In the genomic region with DNA sequence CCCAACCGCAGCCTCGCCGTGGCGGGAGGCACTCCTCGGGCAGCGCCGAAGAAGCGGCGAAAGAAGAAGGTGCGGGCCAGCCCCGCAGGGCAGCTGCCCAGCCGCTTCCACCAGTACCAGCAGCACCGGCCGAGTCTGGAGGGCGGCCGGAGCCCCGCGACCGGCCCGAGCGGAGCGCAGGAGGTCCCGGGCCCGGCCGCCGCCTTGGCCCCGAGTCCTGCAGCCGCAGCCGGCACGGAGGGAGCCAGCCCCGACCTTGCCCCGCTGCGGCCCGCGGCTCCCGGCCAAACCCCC, we compare ENCODE assay signal across 8 cellular contexts. TPM values are rescaled to one million over a fixed set of nuclear protein-coding genes. Genes with fewer than 3 reads are reported as not detected.
DNase-seq lines count a peak whose midpoint lies in the region; ATAC-seq and TF ChIP-seq lines count a peak whose summit lies in the region.

No MANE protein-coding gene starts in this region.

- RAD21 ChIA-PET in HCT116 (lab: Charles Lee; ENCODE audit: low non-redundant PET in 1 of 2, low total read pairs in 2 of 2, uncharacterized antibody in 2 of 2, unreplicated experiment in 2 of 2), result no interaction called here

- H3K27ac ChIP-seq in DOHH2 (ENCODE audit: low read depth, low read length) (peak overlapping the region; percentile 77), HCT116 (ENCODE audit: low read depth, low read length) (peak overlapping the region; percentile 96), epithelial cell of prostate (peak overlapping the region; percentile 91), osteoblast (ENCODE audit: low read depth, low read length) (peak overlapping the region; percentile 96)

- peaks cover 26% of the 10 kb centered on the region; the same call in 1 of the 2 replicates for H4K20me1 ChIP-seq in DOHH2 (ENCODE audit: control insufficient read depth, insufficient read depth, low read depth, low read length)
- no peaks in the 10 kb centered on the region for H4K20me1 ChIP-seq in HCT116 (ENCODE audit: insufficient read depth)
- H4K20me1 ChIP-seq in osteoblast (ENCODE audit: insufficient read depth, low read length), result peaks cover 29% of the 10 kb centered on the region

- TF ChIP-seq POLR2A in HCT116 (IDR thresholded peaks at IDR 0.05; ENCODE audit: borderline replicate concordance, extremely low read depth, insufficient read depth, insufficient read length), result no peak

- TF ChIP-seq RAD21 in HCT116 (IDR thresholded peaks at IDR 0.05; ENCODE audit: low read depth), result no peak

- ATAC-seq in HCT116, result peak; percentile 40

- H3K36me3 ChIP-seq in DOHH2 (ENCODE audit: control insufficient read depth, low read length) (peaks cover 43% of the 10 kb centered on the region), HCT116 (ENCODE audit: control insufficient read depth in 1 of 2, insufficient read depth in 2 of 2, low read length in 2 of 2) (peaks cover 6 to 20% of the 10 kb centered on the region in 2 experiments; a peak in 3 of 4 replicates), osteoblast (ENCODE audit: insufficient read depth, low read length) (peaks cover 23% of the 10 kb centered on the region)

- DNase-seq in HCT116 (ENCODE audit: low read depth, low spot score) (no peak), RPMI7951 (ENCODE audit: low read depth) (peak; percentile 26), epithelial cell of prostate (ENCODE audit: low read depth, low spot score) (no peak), osteoblast (ENCODE audit: insufficient read length, low spot score, missing footprints) (no peak), mucosa of gallbladder (ENCODE audit: low spot score) (no peak), KG1 (lab: John Stamatoyannopoulos, UW) (no peak), NCI-H2227 treated with DMSO at 0.1 percent for 48 hours (lab: John Stamatoyannopoulos, UW) (no peak)

- peaks cover 19% of the 10 kb centered on the region for H3K4me1 ChIP-seq in DOHH2 (ENCODE audit: control insufficient read depth, low read length)
- peaks cover 3 to 28% of the 10 kb centered on the region in 2 experiments; a peak in 3 of 4 replicates for H3K4me1 ChIP-seq in HCT116 (ENCODE audit: control insufficient read depth in 1 of 2, insufficient read depth in 2 of 2, low read length in 2 of 2)
- H3K4me1 ChIP-seq in osteoblast (ENCODE audit: insufficient read depth, low read length), result peaks cover 12% of the 10 kb centered on the region

- BruUV-seq in HCT116 (replicated peaks; lab: Mats Ljungman, UMichigan), result no TSS peak

- peak overlapping the region; percentile 91 for H3K9ac ChIP-seq in HCT116 (ENCODE audit: low read length)

- peaks cover 5% of the 10 kb centered on the region; the same call in 1 of the 2 replicates for H3F3A ChIP-seq in DOHH2 (ENCODE audit: control insufficient read depth, insufficient read depth)

- intact Hi-C loops in HCT116 (cut with micrococcal nuclease), result no loop called here

- H3K4me3 ChIP-seq in DOHH2 (ENCODE audit: low read length), result peak overlapping the region; percentile 83
- H3K4me3 ChIP-seq in HCT116 (replicated peaks in 1 of 2; ENCODE audit: low read depth in 1 of 2, low read length in 2 of 2), result peak overlapping the region; percentile 86 to 89
- peak overlapping the region; percentile 81 for H3K4me3 ChIP-seq in osteoblast (ENCODE audit: insufficient read depth, low read length)

- TF ChIP-seq CTCF in DOHH2 (IDR thresholded peaks at IDR 0.05; ENCODE audit: low read depth, low read length, poor library complexity, severe bottlenecking) (no peak), HCT116 (IDR thresholded peaks at IDR 0.05 in 2 of 3, conservative IDR thresholded peaks at IDR 0.05 in 1 of 3; ENCODE audit: borderline replicate concordance in 1 of 3, insufficient read depth in 1 of 3, low read depth in 2 of 3, low read length in 2 of 3) (no peak), osteoblast (IDR thresholded peaks at IDR 0.05; ENCODE audit: extremely low read depth, low read depth, low read length) (no peak)

- H3K9me3 ChIP-seq in DOHH2 (ENCODE audit: control insufficient read depth, insufficient read depth, low read length) (no peaks in the 10 kb centered on the region), HCT116 (ENCODE audit: control insufficient read depth in 1 of 2, insufficient read depth in 1 of 2, low read depth in 1 of 2, low read length in 2 of 2) (no peaks in the 10 kb centered on the region), osteoblast (ENCODE audit: low read depth, low read length) (no peaks in the 10 kb centered on the region)

- H3K27me3 ChIP-seq in DOHH2 (ENCODE audit: control insufficient read depth, low read length), result no peaks in the 10 kb centered on the region
- H3K27me3 ChIP-seq in HCT116 (ENCODE audit: insufficient read depth, low read length), result no peaks in the 10 kb centered on the region
- no peaks in the 10 kb centered on the region for H3K27me3 ChIP-seq in osteoblast (ENCODE audit: insufficient read depth, low read length)

- no peak overlapping the region for H2AFZ ChIP-seq in HCT116 (ENCODE audit: low read depth, low read length, poor library complexity, severe bottlenecking)
- peak overlapping the region; percentile 58 for H2AFZ ChIP-seq in osteoblast (ENCODE audit: low read length)

- H3K9me2 ChIP-seq in DOHH2 (replicated peaks; ENCODE audit: control insufficient read depth, low read length) (no peaks in the 10 kb centered on the region), HCT116 (ENCODE audit: insufficient read depth) (no peaks in the 10 kb centered on the region)

- POLR2A ChIA-PET in HCT116 (lab: Charles Lee), result interaction anchor here (0.9 to 1.5 kb wide), 6 partner anchors 9 to 64 kb away, joined by 3 to 9 read pairs (median 6); a partner anchor contains a TSS

- H3K4me2 ChIP-seq in DOHH2 (ENCODE audit: low read length) (peak overlapping the region; percentile 62), HCT116 (ENCODE audit: low read length) (peak overlapping the region; percentile 97), osteoblast (ENCODE audit: insufficient read depth, low read length) (peak overlapping the region; percentile 86)

- CTCF ChIA-PET in HCT116 (lab: Charles Lee), result interaction anchor here (1.0 kb wide), 1 partner anchor 161 kb away, joined by 3 read pairs; no protein-coding TSS in a partner anchor

- H3K79me2 ChIP-seq in DOHH2 (ENCODE audit: control insufficient read depth, low read length) (peaks cover 40% of the 10 kb centered on the region), HCT116 (ENCODE audit: insufficient read depth, low read length) (peaks cover 20% of the 10 kb centered on the region), osteoblast (ENCODE audit: insufficient read depth, low read length) (peaks cover 43% of the 10 kb centered on the region)

TF ChIP-seq in HCT116, 20 proteins besides CTCF, POLR2A, EP300 and RAD21:
- TF ChIP-seq, protein P1, sequence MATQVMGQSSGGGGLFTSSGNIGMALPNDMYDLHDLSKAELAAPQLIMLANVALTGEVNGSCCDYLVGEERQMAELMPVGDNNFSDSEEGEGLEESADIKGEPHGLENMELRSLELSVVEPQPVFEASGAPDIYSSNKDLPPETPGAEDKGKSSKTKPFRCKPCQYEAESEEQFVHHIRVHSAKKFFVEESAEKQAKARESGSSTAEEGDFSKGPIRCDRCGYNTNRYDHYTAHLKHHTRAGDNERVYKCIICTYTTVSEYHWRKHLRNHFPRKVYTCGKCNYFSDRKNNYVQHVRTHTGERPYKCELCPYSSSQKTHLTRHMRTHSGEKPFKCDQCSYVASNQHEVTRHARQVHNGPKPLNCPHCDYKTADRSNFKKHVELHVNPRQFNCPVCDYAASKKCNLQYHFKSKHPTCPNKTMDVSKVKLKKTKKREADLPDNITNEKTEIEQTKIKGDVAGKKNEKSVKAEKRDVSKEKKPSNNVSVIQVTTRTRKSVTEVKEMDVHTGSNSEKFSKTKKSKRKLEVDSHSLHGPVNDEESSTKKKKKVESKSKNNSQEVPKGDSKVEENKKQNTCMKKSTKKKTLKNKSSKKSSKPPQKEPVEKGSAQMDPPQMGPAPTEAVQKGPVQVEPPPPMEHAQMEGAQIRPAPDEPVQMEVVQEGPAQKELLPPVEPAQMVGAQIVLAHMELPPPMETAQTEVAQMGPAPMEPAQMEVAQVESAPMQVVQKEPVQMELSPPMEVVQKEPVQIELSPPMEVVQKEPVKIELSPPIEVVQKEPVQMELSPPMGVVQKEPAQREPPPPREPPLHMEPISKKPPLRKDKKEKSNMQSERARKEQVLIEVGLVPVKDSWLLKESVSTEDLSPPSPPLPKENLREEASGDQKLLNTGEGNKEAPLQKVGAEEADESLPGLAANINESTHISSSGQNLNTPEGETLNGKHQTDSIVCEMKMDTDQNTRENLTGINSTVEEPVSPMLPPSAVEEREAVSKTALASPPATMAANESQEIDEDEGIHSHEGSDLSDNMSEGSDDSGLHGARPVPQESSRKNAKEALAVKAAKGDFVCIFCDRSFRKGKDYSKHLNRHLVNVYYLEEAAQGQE (IDR thresholded peaks at IDR 0.05; ENCODE audit: low read depth), result no peak
- TF ChIP-seq ELF1 (IDR thresholded peaks at IDR 0.05; ENCODE audit: borderline replicate concordance, low read depth), result no peak
- no peak for TF ChIP-seq SP1 (IDR thresholded peaks at IDR 0.05; ENCODE audit: low read depth)
- no peak for TF ChIP-seq FOSL1 (IDR thresholded peaks at IDR 0.05; ENCODE audit: low read depth)
- TF ChIP-seq, protein P2, sequence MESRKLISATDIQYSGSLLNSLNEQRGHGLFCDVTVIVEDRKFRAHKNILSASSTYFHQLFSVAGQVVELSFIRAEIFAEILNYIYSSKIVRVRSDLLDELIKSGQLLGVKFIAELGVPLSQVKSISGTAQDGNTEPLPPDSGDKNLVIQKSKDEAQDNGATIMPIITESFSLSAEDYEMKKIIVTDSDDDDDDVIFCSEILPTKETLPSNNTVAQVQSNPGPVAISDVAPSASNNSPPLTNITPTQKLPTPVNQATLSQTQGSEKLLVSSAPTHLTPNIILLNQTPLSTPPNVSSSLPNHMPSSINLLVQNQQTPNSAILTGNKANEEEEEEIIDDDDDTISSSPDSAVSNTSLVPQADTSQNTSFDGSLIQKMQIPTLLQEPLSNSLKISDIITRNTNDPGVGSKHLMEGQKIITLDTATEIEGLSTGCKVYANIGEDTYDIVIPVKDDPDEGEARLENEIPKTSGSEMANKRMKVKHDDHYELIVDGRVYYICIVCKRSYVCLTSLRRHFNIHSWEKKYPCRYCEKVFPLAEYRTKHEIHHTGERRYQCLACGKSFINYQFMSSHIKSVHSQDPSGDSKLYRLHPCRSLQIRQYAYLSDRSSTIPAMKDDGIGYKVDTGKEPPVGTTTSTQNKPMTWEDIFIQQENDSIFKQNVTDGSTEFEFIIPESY (IDR thresholded peaks at IDR 0.05; ENCODE audit: extremely low read depth, insufficient replicate concordance, low read length), result no peak

RNA-seq across cellular contexts. Expression of a gene that starts 0.5 kb away (rescaled TPM):
- total RNA-seq in HCT116 (2021; ENCODE audit: unreplicated experiment) (66.8 TPM), osteoblast (95.2 and 98.1 TPM in 2 replicates), mucosa of gallbladder (244 TPM)
- 27.9 and 40.8 TPM in 2 replicates for polyA plus RNA-seq in HCT116 (2012)
- total RNA-seq in RPMI7951 (2014; rRNA removed; shearing (Covaris generic)), result 36.4 and 46.5 TPM in 2 replicates

RNA-seq across cellular contexts. Expression of a gene that starts 36.8 kb away (rescaled TPM):
- total RNA-seq in HCT116 (2021; ENCODE audit: unreplicated experiment) (not detected), osteoblast (under 0.01 and 0.29 TPM in 2 replicates), mucosa of gallbladder (2.2 TPM)
- not detected in 2 replicates for polyA plus RNA-seq in HCT116 (2012)
- total RNA-seq in RPMI7951 (2014; rRNA removed; shearing (Covaris generic)), result not detected in 2 replicates
